Comparison of ENCODE assay signal across 24 cellular contexts in the genomic region with DNA sequence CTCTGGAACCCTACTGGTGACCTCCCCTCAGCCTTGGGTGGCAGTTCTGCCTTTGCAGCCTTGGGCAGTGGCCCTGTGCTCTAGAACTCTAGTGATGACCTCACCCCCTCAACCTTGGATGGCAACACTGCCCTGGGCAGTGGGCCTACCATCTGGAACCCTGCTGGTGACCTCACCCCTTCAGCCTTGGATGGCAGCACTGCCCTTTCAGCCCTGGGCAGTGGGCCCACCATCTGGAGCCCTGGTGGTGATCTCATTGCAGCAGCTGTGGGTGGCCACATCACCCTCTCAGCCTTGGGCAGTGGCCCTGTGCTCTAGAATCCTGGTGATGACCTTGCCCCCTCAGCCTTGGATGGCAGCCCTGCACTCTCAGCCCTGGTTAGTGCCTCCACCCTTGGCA.
"Had no signal": no experiment of that assay in that cellular context is flagged by ENCODE, and none has a peak within 500 bp of the region (broad histone marks: within the 10 kb centered on the region; RNA-seq: fewer than 3 reads in every experiment).

No MANE protein-coding gene starts in this region.

- H3K27me3 Mint-ChIP-seq: activated CD4-positive, alpha-beta memory T cell treated with anti-CD3 and anti-CD28 coated beads for 36 hours; activated CD4-positive, alpha-beta T cell treated with anti-CD3 and anti-CD28 coated beads for 36 hours; activated CD4-positive, alpha-beta T cell treated with anti-CD3 and anti-CD28 coated beads, Interleukin-2, amount 10 ng/mL, durations not matched to agents 24 days and 14 days had no signal

- H3K36me3 Mint-ChIP-seq: activated CD4-positive, alpha-beta memory T cell treated with anti-CD3 and anti-CD28 coated beads for 36 hours; activated CD8-positive, alpha-beta memory T cell treated with anti-CD3 and anti-CD28 coated beads, Interleukin-2, amount 10 ng/mL, durations not matched to agents 7 days and 5 days; activated naive CD4-positive, alpha-beta T cell treated with anti-CD3 and anti-CD28 coated beads, Interleukin-2, amount 10 ng/mL, durations not matched to agents 7 days and 5 days; activated naive CD4-positive, alpha-beta T cell treated with anti-CD3 and anti-CD28 coated beads, Interleukin-2, amount 50 U/mL, for 72 hours; activated naive CD8-positive, alpha-beta T cell treated with anti-CD3 and anti-CD28 coated beads, Interleukin-2, amount 10 ng/mL, durations not matched to agents 7 days and 5 days; brain had no signal

- DNase-seq: activated CD4-positive, alpha-beta memory T cell treated with anti-CD3 and anti-CD28 coated beads for 36 hours; activated CD4-positive, alpha-beta T cell treated with anti-CD3 and anti-CD28 coated beads for 36 hours; activated CD4-positive, alpha-beta T cell treated with anti-CD3 and anti-CD28 coated beads, Interleukin-2, amount 10 ng/mL, durations not matched to agents 24 days and 14 days; activated CD4-positive, CD25-positive, alpha-beta regulatory T cell; activated CD4-positive, CD25-positive, alpha-beta regulatory T cell treated with anti-CD3 and anti-CD28 coated beads, Interleukin-2, amount 50 U/mL, for 72 hours; activated CD8-positive, alpha-beta memory T cell treated with anti-CD3 and anti-CD28 coated beads, Interleukin-2, amount 10 ng/mL, durations not matched to agents 7 days and 5 days; activated CD8-positive, alpha-beta memory T cell treated with anti-CD3 and anti-CD28 coated beads, Interleukin-2, amount 50 U/mL, for 4 hours; activated CD8-positive, alpha-beta T cell treated with anti-CD3 and anti-CD28 coated beads, Interleukin-2, amount 10 ng/mL, durations not matched to agents 7 days and 5 days; activated gamma-delta T cell; activated naive CD4-positive, alpha-beta T cell; activated naive CD4-positive, alpha-beta T cell treated with anti-CD3 and anti-CD28 coated beads, Interleukin-2, amount 10 ng/mL, durations not matched to agents 7 days and 5 days; activated naive CD8-positive, alpha-beta T cell treated with anti-CD3 and anti-CD28 coated beads, Interleukin-2, amount 10 ng/mL, durations not matched to agents 7 days and 5 days; activated T-cell treated with anti-CD3 and anti-CD28 coated beads, Interleukin-2, amount 50 U/mL, for 24 hours; activated T-cell treated with anti-CD3 and anti-CD28 coated beads, Interleukin-2, amount 50 U/mL, for 72 hours; central memory CD4-positive, alpha-beta T cell; cerebellar nuclear complex; colonic mucosa; effector CD8-positive, alpha-beta T cell; esophagus squamous epithelium; foreskin keratinocyte; gastrocnemius medialis; T-helper 2 cell had no signal

- H3K4me3 Mint-ChIP-seq: activated CD4-positive, alpha-beta memory T cell treated with anti-CD3 and anti-CD28 coated beads for 36 hours; activated CD4-positive, alpha-beta T cell treated with anti-CD3 and anti-CD28 coated beads for 36 hours; activated CD4-positive, alpha-beta T cell treated with anti-CD3 and anti-CD28 coated beads, Interleukin-2, amount 10 ng/mL, durations not matched to agents 24 days and 14 days; activated CD8-positive, alpha-beta memory T cell treated with anti-CD3 and anti-CD28 coated beads, Interleukin-2, amount 10 ng/mL, durations not matched to agents 7 days and 5 days; activated CD8-positive, alpha-beta T cell treated with anti-CD3 and anti-CD28 coated beads, Interleukin-2, amount 10 ng/mL, durations not matched to agents 7 days and 5 days; activated naive CD4-positive, alpha-beta T cell treated with anti-CD3 and anti-CD28 coated beads, Interleukin-2, amount 10 ng/mL, durations not matched to agents 7 days and 5 days; activated naive CD8-positive, alpha-beta T cell treated with anti-CD3 and anti-CD28 coated beads, Interleukin-2, amount 10 ng/mL, durations not matched to agents 7 days and 5 days; activated T-cell treated with anti-CD3 and anti-CD28 coated beads, Interleukin-2, amount 50 U/mL, for 24 hours; activated T-cell treated with anti-CD3 and anti-CD28 coated beads, Interleukin-2, amount 50 U/mL, for 72 hours; brain had no signal

- H3K9me3 Mint-ChIP-seq: activated CD4-positive, alpha-beta memory T cell treated with anti-CD3 and anti-CD28 coated beads for 36 hours; activated CD4-positive, alpha-beta T cell treated with anti-CD3 and anti-CD28 coated beads, Interleukin-2, amount 10 ng/mL, durations not matched to agents 24 days and 14 days; activated naive CD4-positive, alpha-beta T cell treated with anti-CD3 and anti-CD28 coated beads, Interleukin-2, amount 10 ng/mL, durations not matched to agents 7 days and 5 days; activated naive CD4-positive, alpha-beta T cell treated with anti-CD3 and anti-CD28 coated beads, Interleukin-2, amount 50 U/mL, for 72 hours; activated naive CD8-positive, alpha-beta T cell treated with anti-CD3 and anti-CD28 coated beads, Interleukin-2, amount 10 ng/mL, durations not matched to agents 7 days and 5 days; activated T-cell treated with anti-CD3 and anti-CD28 coated beads, Interleukin-2, amount 50 U/mL, for 24 hours; activated T-cell treated with anti-CD3 and anti-CD28 coated beads, Interleukin-2, amount 50 U/mL, for 72 hours had no signal

- H3K4me1 Mint-ChIP-seq: activated CD4-positive, alpha-beta T cell treated with anti-CD3 and anti-CD28 coated beads for 36 hours; activated CD4-positive, alpha-beta T cell treated with anti-CD3 and anti-CD28 coated beads, Interleukin-2, amount 10 ng/mL, durations not matched to agents 24 days and 14 days; activated CD8-positive, alpha-beta memory T cell treated with anti-CD3 and anti-CD28 coated beads, Interleukin-2, amount 10 ng/mL, durations not matched to agents 7 days and 5 days; activated naive CD4-positive, alpha-beta T cell treated with anti-CD3 and anti-CD28 coated beads, Interleukin-2, amount 10 ng/mL, durations not matched to agents 7 days and 5 days; activated naive CD8-positive, alpha-beta T cell treated with anti-CD3 and anti-CD28 coated beads, Interleukin-2, amount 10 ng/mL, durations not matched to agents 7 days and 5 days; brain had no signal

- H3K27ac Mint-ChIP-seq: activated CD4-positive, alpha-beta memory T cell treated with anti-CD3 and anti-CD28 coated beads for 36 hours; activated CD4-positive, alpha-beta T cell treated with anti-CD3 and anti-CD28 coated beads for 36 hours; activated CD4-positive, alpha-beta T cell treated with anti-CD3 and anti-CD28 coated beads, Interleukin-2, amount 10 ng/mL, durations not matched to agents 24 days and 14 days; activated CD8-positive, alpha-beta memory T cell treated with anti-CD3 and anti-CD28 coated beads, Interleukin-2, amount 10 ng/mL, durations not matched to agents 7 days and 5 days; activated CD8-positive, alpha-beta T cell treated with anti-CD3 and anti-CD28 coated beads, Interleukin-2, amount 10 ng/mL, durations not matched to agents 7 days and 5 days; activated naive CD4-positive, alpha-beta T cell treated with anti-CD3 and anti-CD28 coated beads, Interleukin-2, amount 10 ng/mL, durations not matched to agents 7 days and 5 days; activated naive CD4-positive, alpha-beta T cell treated with anti-CD3 and anti-CD28 coated beads, Interleukin-2, amount 50 U/mL, for 72 hours; activated naive CD8-positive, alpha-beta T cell treated with anti-CD3 and anti-CD28 coated beads, Interleukin-2, amount 10 ng/mL, durations not matched to agents 7 days and 5 days; activated T-cell treated with anti-CD3 and anti-CD28 coated beads, Interleukin-2, amount 50 U/mL, for 24 hours; activated T-cell treated with anti-CD3 and anti-CD28 coated beads, Interleukin-2, amount 50 U/mL, for 72 hours; brain had no signal

- ATAC-seq: activated CD4-positive, alpha-beta T cell treated with anti-CD3 and anti-CD28 coated beads for 36 hours; activated CD8-positive, alpha-beta memory T cell treated with anti-CD3 and anti-CD28 coated beads, Interleukin-2, amount 10 ng/mL, durations not matched to agents 7 days and 5 days; activated CD8-positive, alpha-beta T cell treated with anti-CD3 and anti-CD28 coated beads, Interleukin-2, amount 10 ng/mL, durations not matched to agents 7 days and 5 days; activated naive CD4-positive, alpha-beta T cell treated with anti-CD3 and anti-CD28 coated beads, Interleukin-2, amount 50 U/mL, for 72 hours; activated T-cell treated with anti-CD3 and anti-CD28 coated beads, Interleukin-2, amount 50 U/mL, for 72 hours; foreskin keratinocyte; gastrocnemius medialis had no signal
